ENCODE assay signal across 1 cellular context in genomic region chr1:48878191-48878940, GRCh38.
TF ChIP-seq lines count a peak whose summit lies in the region.

No MANE protein-coding gene starts in this region.

TF ChIP-seq in SK-N-SH, 30 proteins besides CTCF, POLR2A, EP300 and RAD21 (continued from another document):
- peak; percentile 81; the same call in 1 of the 2 replicates for TF ChIP-seq POLR2AphosphoS5 (IDR thresholded peaks at IDR 0.05; ENCODE audit: low read depth, low read length)
- no peak for TF ChIP-seq FOXJ3 (CRISPR knock-in tag; IDR thresholded peaks at IDR 0.05)
- TF ChIP-seq NRF1 (IDR thresholded peaks at IDR 0.05; ENCODE audit: low read depth, low read length), result no peak
- 0 out of 2 replicates have a peak, but pooled peaks have one; percentile 64 for TF ChIP-seq ZBTB33 (IDR thresholded peaks at IDR 0.05; ENCODE audit: borderline replicate concordance, low read depth)
- no peak for TF ChIP-seq RFX5 (IDR thresholded peaks at IDR 0.05; ENCODE audit: low read length)
- no peak for TF ChIP-seq USF1 (IDR thresholded peaks at IDR 0.05; ENCODE audit: borderline replicate concordance, low read depth)
- peak; percentile 69; the same call in 1 of the 2 replicates for TF ChIP-seq TEAD4 (IDR thresholded peaks at IDR 0.05; ENCODE audit: borderline replicate concordance, insufficient read depth)
- 0 out of 2 replicates have a peak, but pooled peaks have one; percentile 35 for TF ChIP-seq MAX (IDR thresholded peaks at IDR 0.05; ENCODE audit: low read depth)
- TF ChIP-seq FOXM1 (IDR thresholded peaks at IDR 0.05; ENCODE audit: low read depth), result 0 out of 2 replicates have a peak, but pooled peaks have one; percentile 50
- peak; percentile 91 for TF ChIP-seq PBX3 (IDR thresholded peaks at IDR 0.05)
- TF ChIP-seq ELF1 (IDR thresholded peaks at IDR 0.05), result no peak; the same call in 1 of the 2 replicates
- TF ChIP-seq SMC3 (IDR thresholded peaks at IDR 0.05; ENCODE audit: low read depth, low read length), result no peak
- no peak for TF ChIP-seq EZH2phosphoT487 (IDR thresholded peaks at IDR 0.05; ENCODE audit: borderline replicate concordance, low read depth)
- TF ChIP-seq GATA2 (CRISPR knock-in tag; IDR thresholded peaks at IDR 0.05), result peak; percentile 82
- TF ChIP-seq MEF2A (IDR thresholded peaks at IDR 0.05; ENCODE audit: borderline replicate concordance, low read depth), result 0 out of 2 replicates have a peak, but pooled peaks have one; percentile 3
- no peak; the same call in 1 of the 2 replicates for TF ChIP-seq TAF1 (IDR thresholded peaks at IDR 0.05; ENCODE audit: borderline replicate concordance, low read depth, low read length)
- peak; percentile 26; the same call in 1 of the 2 replicates for TF ChIP-seq YY1 (IDR thresholded peaks at IDR 0.05; ENCODE audit: low read depth)
- peak; percentile 71; the same call in 1 of the 2 replicates for TF ChIP-seq RXRA (IDR thresholded peaks at IDR 0.05; ENCODE audit: borderline replicate concordance, low read depth)
- TF ChIP-seq NFIC (IDR thresholded peaks at IDR 0.05; ENCODE audit: borderline replicate concordance), result peak; percentile 97
- peak; percentile 92 for TF ChIP-seq TCF12 (IDR thresholded peaks at IDR 0.05)
